8 cellular contexts compared by ENCODE assay signal in genomic region chr1:61083014-61083798, GRCh38. TPM values are rescaled to one million over a fixed set of nuclear protein-coding genes. Genes with fewer than 3 reads are reported as not detected.
DNase-seq lines count a peak whose midpoint lies in the region; ATAC-seq and TF ChIP-seq lines count a peak whose summit lies in the region.

No MANE protein-coding gene starts in this region.

- H3K9ac ChIP-seq in HUES6 (ENCODE audit: low read length) = peak overlapping the region; percentile 45

- WGBS in aorta, 2 donors = 0 to 1% methylated on average over 63 to 104 of the region's 104 CpGs

- peak overlapping the region in 1 of 2 donors; percentile 71 for H3K27ac Mint-ChIP-seq in natural killer cell

- peak overlapping the region; percentile 75 for H3K4me3 ChIP-seq in AG09309 (ENCODE audit: control insufficient read depth, low read depth, low read length)
- H3K4me3 ChIP-seq in HUES6 (ENCODE audit: low read depth, low read length) = peak overlapping the region; percentile 82
- peak overlapping the region; percentile 78 for H3K4me3 ChIP-seq in fibroblast of mammary gland (ENCODE audit: control insufficient read depth, low read depth, low read length)
- peak overlapping the region; percentile 97 for H3K4me3 ChIP-seq in aorta (ENCODE audit: low read length in 2 of 2)

- peaks cover 1% of the 10 kb centered on the region for H3K36me3 Mint-ChIP-seq in activated T-cell treated with anti-CD3 and anti-CD28 coated beads, Interleukin-2, amount 50 U/mL, for 4 hours (ENCODE audit: insufficient read depth)
- peaks cover 4% of the 10 kb centered on the region for H3K36me3 Mint-ChIP-seq in natural killer cell

- DNase-seq in AG09309 (ENCODE audit: low read depth) (no peak), fibroblast of mammary gland (ENCODE audit: low read depth) (no peak), natural killer cell (peak; percentile 27), aorta (peak in 1 of 2 donors; percentile 79), GDM1 (lab: John Stamatoyannopoulos, UW) (no peak)
- peak; percentile 13 for DNase-seq in activated T-cell treated with anti-CD3 and anti-CD28 coated beads, Interleukin-2, amount 50 U/mL, for 4 hours

- no peaks in the 10 kb centered on the region for H3K9me3 Mint-ChIP-seq in activated T-cell treated with anti-CD3 and anti-CD28 coated beads, Interleukin-2, amount 50 U/mL, for 4 hours
- no peaks in the 10 kb centered on the region for H3K9me3 Mint-ChIP-seq in natural killer cell

- H3K4me3 Mint-ChIP-seq in activated T-cell treated with anti-CD3 and anti-CD28 coated beads, Interleukin-2, amount 50 U/mL, for 4 hours = peak overlapping the region; percentile 85
- H3K4me3 Mint-ChIP-seq in natural killer cell = peak overlapping the region; percentile 92

- H3K27ac ChIP-seq in HUES6 (ENCODE audit: low read depth, low read length) = no peak overlapping the region
- peak overlapping the region; percentile 92 to 99 for H3K27ac ChIP-seq in aorta (ENCODE audit: low read depth in 1 of 2, low read length in 2 of 2)

- H3K27me3 ChIP-seq in HUES6 (ENCODE audit: control insufficient read depth, insufficient read depth, low read length) (peaks cover 76% of the 10 kb centered on the region), aorta (ENCODE audit: control insufficient read depth in 1 of 2, insufficient read depth in 2 of 2, low read length in 1 of 2) (no peaks in the 10 kb centered on the region)

- H3K9me3 ChIP-seq in HUES6 (ENCODE audit: control insufficient read depth, insufficient read depth, low read depth, low read length) = no peaks in the 10 kb centered on the region
- no peaks in the 10 kb centered on the region for H3K9me3 ChIP-seq in aorta (ENCODE audit: control insufficient read depth, low read length)

- H3K36me3 ChIP-seq in HUES6 (ENCODE audit: control insufficient read depth, insufficient read depth, low read length) (no peaks in the 10 kb centered on the region), aorta (ENCODE audit: control insufficient read depth in 1 of 2, insufficient read depth in 2 of 2, low read length in 1 of 2) (no peaks in the 10 kb centered on the region)

- peak; percentile 19 to 23 for ATAC-seq in activated T-cell treated with anti-CD3 and anti-CD28 coated beads, Interleukin-2, amount 50 U/mL, for 4 hours
- peak; percentile 25 to 54 (median 47) for ATAC-seq in natural killer cell
- ATAC-seq in aorta (ENCODE audit: low FRiP score) = peak; percentile 45
- no peak for ATAC-seq in GM21367 (IDR thresholded peaks at IDR 0.05; ENCODE audit: unreplicated experiment)

- intact Hi-C loops in natural killer cell (cut with micrococcal nuclease) (no loop called here), aorta (cut with DNase I) (loop anchor here (5.0 kb wide), 4 partner anchors 99 to 369 kb away; no protein-coding TSS in a partner anchor)

- H3K4me1 ChIP-seq in HUES6 (ENCODE audit: control insufficient read depth, insufficient read depth, low read length) = peaks cover 30% of the 10 kb centered on the region
- no peaks in the 10 kb centered on the region for H3K4me1 ChIP-seq in aorta (ENCODE audit: control insufficient read depth in 1 of 2, insufficient read depth in 2 of 2, low read length in 2 of 2)

- TF ChIP-seq CTCF in AG09309 (IDR thresholded peaks at IDR 0.05; ENCODE audit: control insufficient read depth, insufficient read depth, low read depth, low read length, missing control alignments) (no peak), fibroblast of mammary gland (conservative IDR thresholded peaks at IDR 0.05; ENCODE audit: control insufficient read depth, insufficient read depth, low read depth, low read length) (no peak), natural killer cell (IDR thresholded peaks at IDR 0.05) (no peak)

- peaks cover 12% of the 10 kb centered on the region for H3K27me3 Mint-ChIP-seq in activated T-cell treated with anti-CD3 and anti-CD28 coated beads, Interleukin-2, amount 50 U/mL, for 4 hours (ENCODE audit: low read depth)
- H3K27me3 Mint-ChIP-seq in natural killer cell (ENCODE audit: low read depth in 2 of 2) = peaks cover 20 to 28% of the 10 kb centered on the region in 2 donors

- H3K4me1 Mint-ChIP-seq in activated T-cell treated with anti-CD3 and anti-CD28 coated beads, Interleukin-2, amount 50 U/mL, for 4 hours (ENCODE audit: low read depth) = peaks cover 41% of the 10 kb centered on the region
- peaks cover 31 to 45% of the 10 kb centered on the region in 2 donors for H3K4me1 Mint-ChIP-seq in natural killer cell

RNA-seq across cellular contexts. Expression of gene NFIA, which starts 0.8 kb away (rescaled TPM):
- 1 to 10 TPM; 2.7 to 6.9 (median 5.8) TPM for total RNA-seq in activated T-cell treated with anti-CD3 and anti-CD28 coated beads, Interleukin-2, amount 50 U/mL, for 4 hours
- total RNA-seq in natural killer cell (1 to 10 TPM; 3.5 to 6.5 (median 3.6) TPM), aorta (100 to 1,000 TPM; 139 to 221 TPM)
- polyA plus RNA-seq in aorta = 10 to 100 TPM; 15.3 to 25.7 TPM

Comparison
In these comparisons a context has a peak if more than half of its experiments do, and no peak if none do; other contexts are left out.
1. DNase-seq: peak in activated T-cell treated with anti-CD3 and anti-CD28 coated beads, Interleukin-2, amount 50 U/mL, for 4 hours (single experiment) and natural killer cell (single experiment); none in AG09309 (single experiment), fibroblast of mammary gland (single experiment) and GDM1 (single experiment).
2. RNA of gene NFIA, which starts 0.8 kb away (total RNA-seq): 139 to 221 TPM in aorta; 2.7 to 6.9 TPM in activated T-cell treated with anti-CD3 and anti-CD28 coated beads, Interleukin-2, amount 50 U/mL, for 4 hours and 3.5 to 6.5 TPM in natural killer cell; every median in the first group is over 10 times any median in the second.
3. Peak in every context shown above with its lines, with median percentiles within 50 percentile points of each other: H3K4me3 ChIP-seq.